27 cellular contexts compared by ENCODE assay signal in genomic region chr19:4773047-4773640, GRCh38. TPM values are rescaled to one million over a fixed set of nuclear protein-coding genes. Genes with fewer than 3 reads are reported as not detected.
A peak's percentile ranks its signal among the peaks of the same experiment; 100 is the strongest.
DNase-seq lines count a peak whose midpoint lies in the region; ATAC-seq, FAIRE-seq and TF ChIP-seq lines count a peak whose summit lies in the region.
"Had no signal": no experiment of that assay in that cellular context is flagged by ENCODE, and none has a peak within 500 bp of the region (broad histone marks: within the 10 kb centered on the region; RNA-seq: fewer than 3 reads in every experiment).

No MANE protein-coding gene starts in this region.

- H2BK12ac ChIP-seq in neuronal stem cell (ENCODE audit: low read length) = no peak overlapping the region

- no peak overlapping the region for H2BK5ac ChIP-seq in neuronal stem cell (ENCODE audit: low read length)

- no peak overlapping the region for H2BK15ac ChIP-seq in neuronal stem cell (ENCODE audit: low read length)

- CTCF ChIA-PET in Calu3 (lab: Charles Lee) (no interaction called here), HEK293 (lab: Yijun Ruan, JAX) (no interaction called here)

- H3K14ac ChIP-seq in neuronal stem cell (ENCODE audit: low read length) = peak overlapping the region; percentile 75

- H3K27ac ChIP-seq in HEK293 (ENCODE audit: extremely low read depth, low read depth, low read length) (no peak overlapping the region), WERI-Rb-1 (peak overlapping the region; percentile 5), neuronal stem cell (replicated peaks; ENCODE audit: low read length) (no peak overlapping the region)
- H3K27ac ChIP-seq: SJCRH30 had no signal

- no peak overlapping the region for H3K4me2 ChIP-seq in neuronal stem cell (ENCODE audit: insufficient read depth, low read length, poor library complexity, severe bottlenecking)

- H3K36me3 ChIP-seq in HEK293 (ENCODE audit: control insufficient read depth in 2 of 2, insufficient read depth in 1 of 2, low read length in 2 of 2) = no peaks in the 10 kb centered on the region
- H3K36me3 ChIP-seq in WERI-Rb-1 = peaks cover 25% of the 10 kb centered on the region
- no peaks in the 10 kb centered on the region for H3K36me3 ChIP-seq in neuronal stem cell (replicated peaks in 1 of 2; ENCODE audit: control insufficient read depth in 2 of 2, insufficient read depth in 2 of 2, low read length in 2 of 2)
- H3K36me3 ChIP-seq: BE2C, SJCRH30 had no signal

- peak; percentile 9 for DNase-seq in Calu3
- DNase-seq in WERI-Rb-1 = peak; percentile 44
- no peak for DNase-seq in neuronal stem cell (ENCODE audit: low spot score)
- no peak for DNase-seq in NCI-H774 (lab: John Stamatoyannopoulos, UW)
- DNase-seq in GM19239 (ENCODE audit: insufficient read length, low spot score) = no peak
- DNase-seq in naive thymus-derived CD8-positive, alpha-beta T cell = no peak
- no peak for DNase-seq in GM13977 (ENCODE audit: low spot score)
- DNase-seq: ACHN; CD4-positive, CD25-positive, alpha-beta regulatory T cell; DMS53; GF-D8; KG1; NCI-H1092 treated with DMSO at 0.1 percent for 48 hours; NCI-H187; NCI-H2081 treated with DMSO at 0.1 percent for 48 hours; NCI-H2171; NCI-H226; NCI-H510A; NCI-H748 treated with DMSO at 0.1 percent for 48 hours; SJCRH30 had no signal

- H4K8ac ChIP-seq in neuronal stem cell (ENCODE audit: low read depth, low read length) = no peak overlapping the region

- H3K4me3 ChIP-seq in HEK293 (ENCODE audit: low read depth, low read length) (no peak overlapping the region), WERI-Rb-1 (ENCODE audit: low read depth, low read length) (no peak overlapping the region), neuronal stem cell (ENCODE audit: low read length in 2 of 2) (peak overlapping the region in 1 of 2 donors; percentile 34)
- H3K4me3 ChIP-seq: SJCRH30 had no signal

- FAIRE-seq in GM19239 (lab: Jason Lieb, UNC) = no peak
- FAIRE-seq: GM18507, H54, RCC 7860 had no signal

- ATAC-seq in naive thymus-derived CD8-positive, alpha-beta T cell = no peak
- ATAC-seq: Right ventricle myocardium inferior, SK-N-SH treated with all-trans-retinoic acid at 6 μM for 48 hours had no signal

- H2AK5ac ChIP-seq in neuronal stem cell (ENCODE audit: low read depth, low read length) = no peak overlapping the region

- H3K27ac Mint-ChIP-seq in Calu3 (ENCODE audit: unreplicated experiment) = no peak overlapping the region
- peak overlapping the region in 1 of 10 donors; percentile 53 for H3K27ac Mint-ChIP-seq in naive thymus-derived CD8-positive, alpha-beta T cell

- H3K9me3 ChIP-seq in HEK293 (ENCODE audit: control insufficient read depth, insufficient read depth, low read depth, low read length) = no peaks in the 10 kb centered on the region
- peaks cover 6% of the 10 kb centered on the region for H3K9me3 ChIP-seq in WERI-Rb-1 (ENCODE audit: severe bottlenecking)
- no peaks in the 10 kb centered on the region for H3K9me3 ChIP-seq in neuronal stem cell (replicated peaks in 1 of 2; ENCODE audit: control insufficient read depth in 2 of 2, insufficient read depth in 1 of 2, low read depth in 1 of 2, low read length in 2 of 2)
- H3K9me3 ChIP-seq: BE2C, SJCRH30 had no signal

- H4K91ac ChIP-seq in neuronal stem cell (ENCODE audit: low read depth, low read length, poor library complexity) = no peak overlapping the region

- no peaks in the 10 kb centered on the region for H3K79me1 ChIP-seq in neuronal stem cell (ENCODE audit: low read depth, low read length)

- H2AFZ ChIP-seq in neuronal stem cell (ENCODE audit: low read length) = no peak overlapping the region

- no peak overlapping the region for H3K4me3 Mint-ChIP-seq in Calu3 (ENCODE audit: low read depth, unreplicated experiment)
- H3K4me3 Mint-ChIP-seq in naive thymus-derived CD8-positive, alpha-beta T cell = no peak overlapping the region
- H3K4me3 Mint-ChIP-seq: CD4-positive, CD25-positive, alpha-beta regulatory T cell had no signal

- intact Hi-C loops in Calu3 (cut with micrococcal nuclease; ENCODE audit: unreplicated experiment) = no loop called here

- no peak overlapping the region for H3K18ac ChIP-seq in neuronal stem cell (ENCODE audit: low read length)

- POLR2A ChIA-PET in HEK293 (lab: Yijun Ruan, JAX) = interaction anchor here (1.2 kb wide), 1 partner anchor 11 kb away, joined by 6 read pairs; no protein-coding TSS in a partner anchor
- POLR2A ChIA-PET in naive thymus-derived CD8-positive, alpha-beta T cell (lab: Charles Lee) = no interaction called here

- no TSS peak for BruUV-seq in Calu3 (replicated peaks; lab: Mats Ljungman, UMichigan)

- H3K4me1 ChIP-seq in HEK293 (ENCODE audit: control insufficient read depth, insufficient read depth, low read length) (no peaks in the 10 kb centered on the region), neuronal stem cell (ENCODE audit: control insufficient read depth in 2 of 2, insufficient read depth in 1 of 2, low read depth in 1 of 2, low read length in 2 of 2) (peaks cover 4 to 7% of the 10 kb centered on the region in 2 donors)
- H3K4me1 ChIP-seq: SJCRH30 had no signal

- no peak overlapping the region for H3K23ac ChIP-seq in neuronal stem cell (ENCODE audit: low read depth, low read length, poor library complexity)

- H3K9me3 Mint-ChIP-seq in Calu3 (ENCODE audit: low read depth, unreplicated experiment) = no peaks in the 10 kb centered on the region
- H3K9me3 Mint-ChIP-seq in naive thymus-derived CD8-positive, alpha-beta T cell = peaks cover 0 to 7% (median 0%) of the 10 kb centered on the region in 9 donors

- H3K27me3 Mint-ChIP-seq in Calu3 (ENCODE audit: unreplicated experiment) = peaks cover 56% of the 10 kb centered on the region
- peaks cover 5 to 39% (median 22%) of the 10 kb centered on the region in 5 donors for H3K27me3 Mint-ChIP-seq in naive thymus-derived CD8-positive, alpha-beta T cell

- in situ Hi-C loops in GM13977 (cut with MboI; ENCODE audit: low pct_unique_long_range_greater_than_20kb, low sequenced_read_pairs, unreplicated experiment) = no loop called here

- peak overlapping the region; percentile 50 for H3K9ac ChIP-seq in neuronal stem cell (ENCODE audit: low read depth, low read length, poor library complexity)

- no peak for TF ChIP-seq CTCF in Calu3 (IDR thresholded peaks at IDR 0.05; ENCODE audit: unreplicated experiment)
- TF ChIP-seq CTCF in HEK293 (tag by site-specific recombination; IDR thresholded peaks at IDR 0.05) = no peak
- no peak for TF ChIP-seq CTCF in WERI-Rb-1 (IDR thresholded peaks at IDR 0.05; ENCODE audit: low read depth, low read length)
- TF ChIP-seq CTCF in GM13977 (IDR thresholded peaks at IDR 0.05; ENCODE audit: extremely low read depth, insufficient read depth, missing control alignments) = no peak

- peaks cover 3% of the 10 kb centered on the region for H3K36me3 Mint-ChIP-seq in Calu3 (ENCODE audit: insufficient read depth, unreplicated experiment)
- H3K36me3 Mint-ChIP-seq in naive thymus-derived CD8-positive, alpha-beta T cell = no peaks in the 10 kb centered on the region
- H3K36me3 Mint-ChIP-seq: CD4-positive, CD25-positive, alpha-beta regulatory T cell had no signal

- H3K4ac ChIP-seq in neuronal stem cell (ENCODE audit: low read length) = no peak overlapping the region

- no peak overlapping the region for H2BK120ac ChIP-seq in neuronal stem cell (ENCODE audit: low read depth, low read length)

- H3K4me1 Mint-ChIP-seq in Calu3 (ENCODE audit: low read depth, unreplicated experiment) = peaks cover 8% of the 10 kb centered on the region
- peaks cover 0 to 7% (median 3%) of the 10 kb centered on the region in 4 donors for H3K4me1 Mint-ChIP-seq in naive thymus-derived CD8-positive, alpha-beta T cell

- no peaks in the 10 kb centered on the region for H3K27me3 ChIP-seq in WERI-Rb-1 (ENCODE audit: insufficient read depth, low read depth, severe bottlenecking)
- peaks cover 0 to 6% (median 4%) of the 10 kb centered on the region in 3 experiments for H3K27me3 ChIP-seq in neuronal stem cell (ENCODE audit: control insufficient read depth in 3 of 3, insufficient read depth in 3 of 3, low read depth in 1 of 3, low read length in 3 of 3)
- H3K27me3 ChIP-seq: SJCRH30 had no signal

- no CpG with 5 or more reads among the region's 9 CpGs for WGBS in neuronal stem cell (ENCODE audit: extremely low coverage in 2 of 2, insufficient read length in 2 of 2, insufficient replicate concordance in 1 of 2), 2 donors

TF ChIP-seq in HEK293, 187 proteins besides CTCF, POLR2A, EP300 and RAD21 (continues in another document):
- TF ChIP-seq ZNF10 (tag by site-specific recombination; IDR thresholded peaks at IDR 0.05) (no peak), KLF1 (tag by site-specific recombination; IDR thresholded peaks at IDR 0.05) (peak; percentile 95), YY2 (tag by site-specific recombination; IDR thresholded peaks at IDR 0.05) (0 out of 2 replicates have a peak, but pooled peaks have one; percentile 33), ZBTB8A (tag by site-specific recombination; IDR thresholded peaks at IDR 0.05) (no peak), ZNF146 (tag by site-specific recombination; IDR thresholded peaks at IDR 0.05) (0 out of 2 replicates have a peak, but pooled peaks have one; percentile 5), OVOL3 (tag by site-specific recombination; IDR thresholded peaks at IDR 0.05) (no peak), ZNF16 (tag by site-specific recombination; IDR thresholded peaks at IDR 0.05; ENCODE audit: low read depth) (no peak)

RNA-seq across cellular contexts. Expression of gene FEM1A, which starts 18.4 kb away (rescaled TPM):
- total RNA-seq in Calu3 (2022) = 8.8 and 10.2 TPM in 2 replicates
- polyA plus RNA-seq in neuronal stem cell (2013, experiment 1 of 2) = 5.5 TPM
- 5.6 TPM for polyA plus RNA-seq in neuronal stem cell (2013, experiment 2 of 2)
- 10 to 100 TPM; 15.1 to 15.2 TPM for total RNA-seq in naive thymus-derived CD8-positive, alpha-beta T cell
- 1 to 10 TPM; 1.7 to 3.6 (median 2.5) TPM for polyA plus RNA-seq in naive thymus-derived CD8-positive, alpha-beta T cell

RNA-seq across cellular contexts. Expression of gene DPP9, which starts 49.5 kb away (rescaled TPM):
- 52.2 and 59.2 TPM in 2 replicates for total RNA-seq in Calu3 (2022)
- polyA plus RNA-seq in neuronal stem cell (2013, experiment 1 of 2) = 12.1 TPM
- polyA plus RNA-seq in neuronal stem cell (2013, experiment 2 of 2) = 12.4 TPM
- total RNA-seq in naive thymus-derived CD8-positive, alpha-beta T cell = 10 to 100 TPM; 82.3 to 86.6 TPM
- 10 to 100 TPM; 16.1 to 30.6 (median 21.9) TPM for polyA plus RNA-seq in naive thymus-derived CD8-positive, alpha-beta T cell

RNA-seq across cellular contexts. Expression of gene TICAM1, which starts 58.4 kb away (rescaled TPM):
- 13.5 and 15.8 TPM in 2 replicates for total RNA-seq in Calu3 (2022)
- polyA plus RNA-seq in neuronal stem cell (2013, experiment 1 of 2) = 1.4 TPM
- polyA plus RNA-seq in neuronal stem cell (2013, experiment 2 of 2) = 1.5 TPM
- 1 to 10 TPM; 7.2 to 7.6 TPM for total RNA-seq in naive thymus-derived CD8-positive, alpha-beta T cell
- polyA plus RNA-seq in naive thymus-derived CD8-positive, alpha-beta T cell = 1 to 10 TPM; 2.4 to 8.5 (median 3.3) TPM

Comparison
In these comparisons a context has a peak if more than half of its experiments do, and no peak if none do; other contexts are left out.
1. DNase-seq: peak in Calu3 (single experiment) and WERI-Rb-1 (single experiment); none in neuronal stem cell (single experiment), NCI-H774 (single experiment), GM19239 (single experiment), naive thymus-derived CD8-positive, alpha-beta T cell (0 of 10) and GM13977 (single experiment).